In genomic region chr15:59847925-59848415, GRCh38 we compare ENCODE assay signal across 22 cellular contexts.
"Had no signal": no experiment of that assay in that cellular context is flagged by ENCODE, and none has a peak within 500 bp of the region (broad histone marks: within the 10 kb centered on the region; RNA-seq: fewer than 3 reads in every experiment).

No MANE protein-coding gene starts in this region.

- DNase-seq: KBM-7, MV-4-11, NCI-H1048, NCI-H1105, NCI-H1417, NCI-H1436 treated with DMSO at 0.1 percent for 48 hours, NCI-H187, NCI-H2029, NCI-H2081 treated with DMSO at 0.1 percent for 48 hours, NCI-H2171, NCI-H226, NCI-H446, NCI-H510A, NCI-H524 treated with DMSO at 0.1 percent for 48 hours, NCI-H69, NCI-H774, SHP77, SW 1271, T-cell had no signal

- H3K4me3 ChIP-seq: SK-N-MC had no signal

- ATAC-seq: Panc1, T-cell had no signal

- H3K27ac ChIP-seq: RWPE1, SK-N-MC had no signal
